In the genomic region with DNA sequence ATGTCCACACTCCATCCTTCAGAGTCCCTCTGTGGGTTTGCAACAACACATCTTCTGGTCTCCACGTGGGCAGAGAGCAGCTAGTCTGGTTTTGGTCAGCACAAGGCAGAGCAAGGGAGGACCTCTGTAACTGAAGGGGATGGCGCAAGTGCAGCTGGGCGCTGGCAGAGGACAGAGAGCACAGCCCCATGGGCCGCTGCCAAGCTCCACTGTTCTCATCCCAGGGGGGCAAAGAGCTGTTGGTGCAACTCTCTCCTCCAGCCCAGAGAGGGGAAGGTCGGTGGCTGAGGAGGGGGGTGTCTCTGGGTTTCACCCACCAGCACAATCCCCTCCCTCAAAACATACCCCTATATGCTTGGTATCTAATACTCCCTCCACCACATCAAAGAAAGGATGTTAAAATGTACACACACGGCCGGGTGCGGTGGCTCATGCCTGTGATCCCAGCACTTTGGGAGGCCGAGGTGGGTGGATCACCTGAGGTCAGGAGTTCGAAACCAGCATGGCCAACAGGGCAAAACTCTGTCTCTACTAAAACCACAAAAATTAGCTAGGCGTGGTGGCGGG, we compare ENCODE assay signal across 1 cellular context.
A peak's percentile ranks its signal among the peaks of the same experiment; 100 is the strongest.
TF ChIP-seq lines count a peak whose summit lies in the region.

No MANE protein-coding gene starts in this region.

TF ChIP-seq in HepG2, 621 proteins besides CTCF, POLR2A, EP300 and RAD21 (continued from another document and continues in another):
- TF ChIP-seq ZNF691 (CRISPR knock-in tag; IDR thresholded peaks at IDR 0.05; ENCODE audit: borderline replicate concordance, low read depth) (0 out of 2 replicates have a peak, but pooled peaks have one; percentile 61), MIXL1 (CRISPR knock-in tag; IDR thresholded peaks at IDR 0.05) (no peak), ZNF782 (CRISPR knock-in tag; IDR thresholded peaks at IDR 0.05; ENCODE audit: borderline replicate concordance) (no peak), BATF2 (CRISPR knock-in tag; IDR thresholded peaks at IDR 0.05) (no peak), ZNF407 (CRISPR knock-in tag; IDR thresholded peaks at IDR 0.05; ENCODE audit: not compliant biosample characterization) (no peak), MTA1 (CRISPR knock-in tag; IDR thresholded peaks at IDR 0.05; ENCODE audit: borderline replicate concordance) (no peak; the same call in 1 of the 2 replicates), IRF2 (CRISPR knock-in tag; IDR thresholded peaks at IDR 0.05) (no peak), FOXJ3 (CRISPR knock-in tag; IDR thresholded peaks at IDR 0.05; ENCODE audit: borderline replicate concordance) (no peak), ZNF230 (CRISPR knock-in tag; IDR thresholded peaks at IDR 0.05) (no peak; the same call in 1 of the 2 replicates), TARDBP (CRISPR knock-in tag; IDR thresholded peaks at IDR 0.05) (no peak), RCOR2 (CRISPR knock-in tag; IDR thresholded peaks at IDR 0.05) (no peak), KDM4B (CRISPR knock-in tag; IDR thresholded peaks at IDR 0.05) (0 out of 2 replicates have a peak, but pooled peaks have one; percentile 7), ZNF792 (CRISPR knock-in tag; IDR thresholded peaks at IDR 0.05) (peak; percentile 65; the same call in 1 of the 2 replicates), MEIS2 (CRISPR knock-in tag; IDR thresholded peaks at IDR 0.05) (no peak), ZKSCAN8 (CRISPR knock-in tag; IDR thresholded peaks at IDR 0.05; ENCODE audit: borderline replicate concordance) (no peak), REXO4 (CRISPR knock-in tag; IDR thresholded peaks at IDR 0.05; ENCODE audit: borderline replicate concordance) (no peak), ZFP1 (CRISPR knock-in tag; IDR thresholded peaks at IDR 0.05) (no peak), KLF6 (CRISPR knock-in tag; IDR thresholded peaks at IDR 0.05) (no peak), NONO (IDR thresholded peaks at IDR 0.05) (no peak), NONO (CRISPR knock-in tag; conservative IDR thresholded peaks at IDR 0.05) (no peak; the same call in 1 of the 2 replicates), NR1H2 (CRISPR knock-in tag; IDR thresholded peaks at IDR 0.05; ENCODE audit: borderline replicate concordance, low read depth) (no peak), ZNF136 (CRISPR knock-in tag; IDR thresholded peaks at IDR 0.05; ENCODE audit: low read depth) (no peak), SNAI1 (CRISPR knock-in tag; IDR thresholded peaks at IDR 0.05; ENCODE audit: borderline replicate concordance) (no peak), NR2F1 (CRISPR knock-in tag; IDR thresholded peaks at IDR 0.05) (0 out of 4 replicates have a peak, but pooled peaks of 1 of the 2 experiments have one; percentile 39), DMTF1 (CRISPR knock-in tag; IDR thresholded peaks at IDR 0.05) (no peak), ZBTB14 (CRISPR knock-in tag; IDR thresholded peaks at IDR 0.05) (no peak), ZNF34 (CRISPR knock-in tag; IDR thresholded peaks at IDR 0.05; ENCODE audit: borderline replicate concordance) (0 out of 2 replicates have a peak, but pooled peaks have one; percentile 54)
- TF ChIP-seq, protein P1, sequence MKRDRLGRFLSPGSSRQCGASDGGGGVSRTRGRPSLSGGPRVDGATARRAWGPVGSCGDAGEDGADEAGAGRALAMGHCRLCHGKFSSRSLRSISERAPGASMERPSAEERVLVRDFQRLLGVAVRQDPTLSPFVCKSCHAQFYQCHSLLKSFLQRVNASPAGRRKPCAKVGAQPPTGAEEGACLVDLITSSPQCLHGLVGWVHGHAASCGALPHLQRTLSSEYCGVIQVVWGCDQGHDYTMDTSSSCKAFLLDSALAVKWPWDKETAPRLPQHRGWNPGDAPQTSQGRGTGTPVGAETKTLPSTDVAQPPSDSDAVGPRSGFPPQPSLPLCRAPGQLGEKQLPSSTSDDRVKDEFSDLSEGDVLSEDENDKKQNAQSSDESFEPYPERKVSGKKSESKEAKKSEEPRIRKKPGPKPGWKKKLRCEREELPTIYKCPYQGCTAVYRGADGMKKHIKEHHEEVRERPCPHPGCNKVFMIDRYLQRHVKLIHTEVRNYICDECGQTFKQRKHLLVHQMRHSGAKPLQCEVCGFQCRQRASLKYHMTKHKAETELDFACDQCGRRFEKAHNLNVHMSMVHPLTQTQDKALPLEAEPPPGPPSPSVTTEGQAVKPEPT (CRISPR knock-in tag; IDR thresholded peaks at IDR 0.05; ENCODE audit: low read depth), result no peak
- TF ChIP-seq, protein P2, sequence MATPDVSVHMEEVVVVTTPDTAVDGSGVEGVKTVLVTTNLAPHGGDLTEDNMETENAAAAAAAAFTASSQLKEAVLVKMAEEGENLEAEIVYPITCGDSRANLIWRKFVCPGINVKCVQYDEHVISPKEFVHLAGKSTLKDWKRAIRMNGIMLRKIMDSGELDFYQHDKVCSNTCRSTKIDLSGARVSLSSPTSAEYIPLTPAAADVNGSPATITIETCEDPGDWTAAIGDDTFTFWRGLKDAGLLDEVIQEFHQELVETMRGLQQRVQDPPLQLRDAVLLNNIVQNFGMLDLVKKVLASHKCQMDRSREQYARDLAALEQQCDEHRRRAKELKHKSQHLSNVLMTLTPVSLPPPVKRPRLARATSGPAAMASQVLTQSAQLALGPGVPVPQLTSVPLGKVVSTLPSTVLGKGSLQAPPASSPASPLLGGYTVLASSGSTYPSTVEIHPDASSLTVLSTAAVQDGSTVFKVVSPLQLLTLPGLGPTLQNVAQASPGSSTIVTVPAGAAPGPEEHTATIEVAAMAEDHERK (CRISPR knock-in tag; IDR thresholded peaks at IDR 0.05; ENCODE audit: low read depth), result no peak
- TF ChIP-seq, protein P3, sequence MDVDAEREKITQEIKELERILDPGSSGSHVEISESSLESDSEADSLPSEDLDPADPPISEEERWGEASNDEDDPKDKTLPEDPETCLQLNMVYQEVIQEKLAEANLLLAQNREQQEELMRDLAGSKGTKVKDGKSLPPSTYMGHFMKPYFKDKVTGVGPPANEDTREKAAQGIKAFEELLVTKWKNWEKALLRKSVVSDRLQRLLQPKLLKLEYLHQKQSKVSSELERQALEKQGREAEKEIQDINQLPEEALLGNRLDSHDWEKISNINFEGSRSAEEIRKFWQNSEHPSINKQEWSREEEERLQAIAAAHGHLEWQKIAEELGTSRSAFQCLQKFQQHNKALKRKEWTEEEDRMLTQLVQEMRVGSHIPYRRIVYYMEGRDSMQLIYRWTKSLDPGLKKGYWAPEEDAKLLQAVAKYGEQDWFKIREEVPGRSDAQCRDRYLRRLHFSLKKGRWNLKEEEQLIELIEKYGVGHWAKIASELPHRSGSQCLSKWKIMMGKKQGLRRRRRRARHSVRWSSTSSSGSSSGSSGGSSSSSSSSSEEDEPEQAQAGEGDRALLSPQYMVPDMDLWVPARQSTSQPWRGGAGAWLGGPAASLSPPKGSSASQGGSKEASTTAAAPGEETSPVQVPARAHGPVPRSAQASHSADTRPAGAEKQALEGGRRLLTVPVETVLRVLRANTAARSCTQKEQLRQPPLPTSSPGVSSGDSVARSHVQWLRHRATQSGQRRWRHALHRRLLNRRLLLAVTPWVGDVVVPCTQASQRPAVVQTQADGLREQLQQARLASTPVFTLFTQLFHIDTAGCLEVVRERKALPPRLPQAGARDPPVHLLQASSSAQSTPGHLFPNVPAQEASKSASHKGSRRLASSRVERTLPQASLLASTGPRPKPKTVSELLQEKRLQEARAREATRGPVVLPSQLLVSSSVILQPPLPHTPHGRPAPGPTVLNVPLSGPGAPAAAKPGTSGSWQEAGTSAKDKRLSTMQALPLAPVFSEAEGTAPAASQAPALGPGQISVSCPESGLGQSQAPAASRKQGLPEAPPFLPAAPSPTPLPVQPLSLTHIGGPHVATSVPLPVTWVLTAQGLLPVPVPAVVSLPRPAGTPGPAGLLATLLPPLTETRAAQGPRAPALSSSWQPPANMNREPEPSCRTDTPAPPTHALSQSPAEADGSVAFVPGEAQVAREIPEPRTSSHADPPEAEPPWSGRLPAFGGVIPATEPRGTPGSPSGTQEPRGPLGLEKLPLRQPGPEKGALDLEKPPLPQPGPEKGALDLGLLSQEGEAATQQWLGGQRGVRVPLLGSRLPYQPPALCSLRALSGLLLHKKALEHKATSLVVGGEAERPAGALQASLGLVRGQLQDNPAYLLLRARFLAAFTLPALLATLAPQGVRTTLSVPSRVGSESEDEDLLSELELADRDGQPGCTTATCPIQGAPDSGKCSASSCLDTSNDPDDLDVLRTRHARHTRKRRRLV (CRISPR knock-in tag; IDR thresholded peaks at IDR 0.05), result no peak
